In the genomic region with DNA sequence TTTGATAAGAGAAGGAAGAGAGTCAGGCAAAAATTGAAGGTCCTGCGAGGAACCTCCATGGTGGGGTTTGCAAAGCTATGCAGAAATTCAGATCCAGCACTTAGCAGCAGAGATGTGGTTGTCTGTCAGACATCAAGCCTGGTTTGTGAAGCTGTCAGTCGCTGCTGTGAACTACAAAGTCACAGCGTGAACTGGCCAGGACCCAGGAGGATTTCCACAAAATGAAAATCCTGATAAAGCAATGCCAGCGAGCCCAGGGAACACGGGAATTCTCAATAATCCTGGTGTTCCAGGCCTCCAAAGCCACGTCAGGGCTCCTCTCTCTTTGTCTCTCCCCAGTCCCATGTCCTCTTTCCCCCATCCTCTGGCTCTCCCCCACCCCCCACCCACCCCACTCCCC, we compare ENCODE assay signal across 28 cellular contexts.
"Had no signal": no experiment of that assay in that cellular context is flagged by ENCODE, and none has a peak within 500 bp of the region (broad histone marks: within the 10 kb centered on the region; RNA-seq: fewer than 3 reads in every experiment).

No MANE protein-coding gene starts in this region.

- ATAC-seq: effector memory CD8-positive, alpha-beta T cell; esophagus mucosa; foreskin keratinocyte; gastrocnemius medialis; gastroesophageal sphincter; heart left ventricle; heart right ventricle had no signal

- H3K4me3 ChIP-seq: colonic mucosa, coronary artery, dorsolateral prefrontal cortex, esophagus muscularis mucosa, esophagus squamous epithelium, gastrocnemius medialis, gastroesophageal sphincter, heart left ventricle, heart right ventricle had no signal

- H3K9me3 ChIP-seq: colonic mucosa, esophagus muscularis mucosa, esophagus squamous epithelium, gastrocnemius medialis, gastroesophageal sphincter, heart left ventricle, heart right ventricle had no signal

- FAIRE-seq: colon, endometrium, endothelial cell of umbilical vein, frontal cortex had no signal

- H3K4me1 ChIP-seq: colonic mucosa, gastrocnemius medialis, gastroesophageal sphincter had no signal

- DNase-seq: colonic mucosa; cortex of kidney; dermis blood vessel endothelial cell; dorsolateral prefrontal cortex; effector CD4-positive, alpha-beta T cell; effector CD8-positive, alpha-beta T cell; effector memory CD4-positive, alpha-beta T cell; effector memory CD8-positive, alpha-beta T cell; endodermal cell; erythroblast; esophagus squamous epithelium; foreskin fibroblast; foreskin keratinocyte; foreskin melanocyte; gastrocnemius medialis; glutamatergic neuron; head of caudate nucleus; heart left ventricle; heart right ventricle had no signal

- H3K27me3 ChIP-seq: colonic mucosa, esophagus muscularis mucosa, esophagus squamous epithelium, foreskin keratinocyte, gastrocnemius medialis, gastroesophageal sphincter, heart right ventricle had no signal

- H3K36me3 ChIP-seq: colonic mucosa, esophagus muscularis mucosa, esophagus squamous epithelium, gastrocnemius medialis, gastroesophageal sphincter, heart left ventricle, heart right ventricle had no signal

- H3K27ac ChIP-seq: colonic mucosa, coronary artery, dorsolateral prefrontal cortex, epithelial cell of prostate, esophagus muscularis mucosa, esophagus squamous epithelium, foreskin keratinocyte, gastrocnemius medialis, gastroesophageal sphincter, heart left ventricle, heart right ventricle had no signal
